ENCODE assay signal across 16 cellular contexts in genomic region chr4:2691952-2692435, GRCh38.
A peak's percentile ranks its signal among the peaks of the same experiment; 100 is the strongest.
DNase-seq lines count a peak whose midpoint lies in the region; ATAC-seq and TF ChIP-seq lines count a peak whose summit lies in the region.
"Had no signal": no experiment of that assay in that cellular context is flagged by ENCODE, and none has a peak within 500 bp of the region (broad histone marks: within the 10 kb centered on the region; RNA-seq: fewer than 3 reads in every experiment).

No MANE protein-coding gene starts in this region.

- no peak overlapping the region for H3K4me3 Mint-ChIP-seq in CD4-positive, alpha-beta memory T cell
- H3K4me3 Mint-ChIP-seq in activated T-helper 1 cell treated with anti-CD3 and anti-CD28 coated beads, Interleukin-12 subunit alpha, Interleukin-12 subunit beta, Interleukin-2, Interleukin-4 antibody, amounts not matched to agents 30 ng/mL and 10 ng/mL and 1 ng/mL, durations not matched to agents 14 hours and 24 hours and 36 hours, result no peak overlapping the region
- H3K4me3 Mint-ChIP-seq in Caco-2 (ENCODE audit: unreplicated experiment) (no peak overlapping the region), Calu3 (ENCODE audit: low read depth, unreplicated experiment) (no peak overlapping the region)
- H3K4me3 Mint-ChIP-seq: naive thymus-derived CD4-positive, alpha-beta T cell; type B pancreatic cell had no signal

- no peak overlapping the region for H3K27ac ChIP-seq in CD4-positive, alpha-beta memory T cell (ENCODE audit: low read depth, low read length)
- H3K27ac ChIP-seq: colonic mucosa, gastrocnemius medialis, SJCRH30 had no signal

- H3K4me1 ChIP-seq in CD4-positive, alpha-beta memory T cell (ENCODE audit: insufficient read depth, low read length), result no peaks in the 10 kb centered on the region
- no peaks in the 10 kb centered on the region for H3K4me1 ChIP-seq in Caco-2
- H3K4me1 ChIP-seq: colonic mucosa, gastrocnemius medialis, HAP-1, SJCRH30 had no signal

- no peaks in the 10 kb centered on the region for H3K9me3 Mint-ChIP-seq in CD4-positive, alpha-beta memory T cell
- H3K9me3 Mint-ChIP-seq in activated T-helper 1 cell treated with anti-CD3 and anti-CD28 coated beads, Interleukin-12 subunit alpha, Interleukin-12 subunit beta, Interleukin-2, Interleukin-4 antibody, amounts not matched to agents 30 ng/mL and 10 ng/mL and 1 ng/mL, durations not matched to agents 14 hours and 24 hours and 36 hours, result no peaks in the 10 kb centered on the region
- H3K9me3 Mint-ChIP-seq in Caco-2 (ENCODE audit: unreplicated experiment), result no peaks in the 10 kb centered on the region
- H3K9me3 Mint-ChIP-seq in Calu3 (ENCODE audit: low read depth, unreplicated experiment), result no peaks in the 10 kb centered on the region
- H3K9me3 Mint-ChIP-seq: naive thymus-derived CD4-positive, alpha-beta T cell; type B pancreatic cell had no signal

- intact Hi-C loops in CD4-positive, alpha-beta memory T cell (cut with micrococcal nuclease), result no loop called here
- intact Hi-C loops in activated T-helper 1 cell treated with anti-CD3 and anti-CD28 coated beads, Interleukin-12 subunit alpha, Interleukin-12 subunit beta, Interleukin-2, Interleukin-4 antibody, amounts not matched to agents 30 ng/mL and 10 ng/mL and 1 ng/mL, durations not matched to agents 14 hours and 24 hours and 36 hours (cut with micrococcal nuclease), result loop anchor here (1.0 kb wide), 1 partner anchor 13 kb away; no protein-coding TSS in a partner anchor
- intact Hi-C loops in Caco-2 (cut with micrococcal nuclease; ENCODE audit: unreplicated experiment) (no loop called here), Calu3 (cut with micrococcal nuclease; ENCODE audit: unreplicated experiment) (no loop called here)

- no peak overlapping the region for H3K4me3 ChIP-seq in CD4-positive, alpha-beta memory T cell (ENCODE audit: low read length in 2 of 2)
- no peak overlapping the region for H3K4me3 ChIP-seq in Caco-2 (ENCODE audit: low read depth, low read length)
- H3K4me3 ChIP-seq: colonic mucosa, gastrocnemius medialis, HAP-1, SJCRH30 had no signal

- H3K27me3 ChIP-seq in CD4-positive, alpha-beta memory T cell (ENCODE audit: insufficient read depth, low read length), result no peaks in the 10 kb centered on the region
- no peaks in the 10 kb centered on the region for H3K27me3 ChIP-seq in Caco-2 (replicated peaks; ENCODE audit: control insufficient read depth, insufficient read depth, low read length)
- H3K27me3 ChIP-seq: colonic mucosa, gastrocnemius medialis, SJCRH30 had no signal

- TF ChIP-seq CTCF in GM10266 (IDR thresholded peaks at IDR 0.05; ENCODE audit: control insufficient read depth, insufficient read depth, low read depth, missing control alignments) (no peak), Caco-2 (IDR thresholded peaks at IDR 0.05; ENCODE audit: insufficient read depth in 1 of 2, low read depth in 1 of 2, low read length in 1 of 2, severe bottlenecking in 1 of 2, unreplicated experiment in 1 of 2) (no peak), Calu3 (IDR thresholded peaks at IDR 0.05; ENCODE audit: unreplicated experiment) (no peak)

- peaks cover 0 to 5% (median 0%) of the 10 kb centered on the region in 4 donors for H3K4me1 Mint-ChIP-seq in CD4-positive, alpha-beta memory T cell
- peaks cover 24% of the 10 kb centered on the region for H3K4me1 Mint-ChIP-seq in activated T-helper 1 cell treated with anti-CD3 and anti-CD28 coated beads, Interleukin-12 subunit alpha, Interleukin-12 subunit beta, Interleukin-2, Interleukin-4 antibody, amounts not matched to agents 30 ng/mL and 10 ng/mL and 1 ng/mL, durations not matched to agents 14 hours and 24 hours and 36 hours (ENCODE audit: low read depth)
- H3K4me1 Mint-ChIP-seq in Caco-2 (ENCODE audit: low read depth, unreplicated experiment) (no peaks in the 10 kb centered on the region), Calu3 (ENCODE audit: low read depth, unreplicated experiment) (no peaks in the 10 kb centered on the region)

- no peak for DNase-seq in CD4-positive, alpha-beta memory T cell
- DNase-seq in GM10266 (ENCODE audit: extremely low spot score) (peak; percentile 38), Caco-2 (no peak), GM19240 (ENCODE audit: insufficient read length, low spot score) (no peak), Calu3 (no peak)
- no peak for DNase-seq in activated T-helper 1 cell treated with anti-CD3 and anti-CD28 coated beads, Interleukin-12 subunit alpha, Interleukin-12 subunit beta, Interleukin-2, Interleukin-4 antibody, amounts not matched to agents 30 ng/mL and 10 ng/mL and 1 ng/mL, durations not matched to agents 14 hours and 24 hours and 36 hours (ENCODE audit: low spot score)
- DNase-seq in stimulated activated CD4-positive, alpha-beta T cell treated with anti-CD3 and anti-CD28 coated beads, Interleukin-12 subunit alpha, Interleukin-12 subunit beta, amount 100 ng/mL, for 48 hours (ENCODE audit: low read depth in 2 of 3, low spot score in 1 of 3), result peak in 2 of 3 donors; percentile 20 to 22
- DNase-seq: colonic mucosa; gastrocnemius medialis; naive thymus-derived CD4-positive, alpha-beta T cell; NCI-H1930; OCI-M1 had no signal

- no peak for ATAC-seq in HG03442 (IDR thresholded peaks at IDR 0.05; ENCODE audit: unreplicated experiment)
- ATAC-seq: gastrocnemius medialis; naive thymus-derived CD4-positive, alpha-beta T cell had no signal

- no peaks in the 10 kb centered on the region for H3K9me3 ChIP-seq in CD4-positive, alpha-beta memory T cell (ENCODE audit: control insufficient read depth in 1 of 2, low read length in 2 of 2)
- H3K9me3 ChIP-seq in Caco-2, result no peaks in the 10 kb centered on the region
- H3K9me3 ChIP-seq: colonic mucosa, gastrocnemius medialis, HAP-1, SJCRH30 had no signal

- H3K36me3 Mint-ChIP-seq in CD4-positive, alpha-beta memory T cell, result peaks cover 64 to 91% of the 10 kb centered on the region in 2 donors
- H3K36me3 Mint-ChIP-seq in activated T-helper 1 cell treated with anti-CD3 and anti-CD28 coated beads, Interleukin-12 subunit alpha, Interleukin-12 subunit beta, Interleukin-2, Interleukin-4 antibody, amounts not matched to agents 30 ng/mL and 10 ng/mL and 1 ng/mL, durations not matched to agents 14 hours and 24 hours and 36 hours (ENCODE audit: low read depth), result peaks cover 49% of the 10 kb centered on the region
- H3K36me3 Mint-ChIP-seq in Caco-2 (ENCODE audit: insufficient read depth, unreplicated experiment), result peaks cover 83% of the 10 kb centered on the region
- peaks cover 16% of the 10 kb centered on the region for H3K36me3 Mint-ChIP-seq in Calu3 (ENCODE audit: insufficient read depth, unreplicated experiment)

- no peaks in the 10 kb centered on the region for H3K27me3 Mint-ChIP-seq in CD4-positive, alpha-beta memory T cell
- H3K27me3 Mint-ChIP-seq in activated T-helper 1 cell treated with anti-CD3 and anti-CD28 coated beads, Interleukin-12 subunit alpha, Interleukin-12 subunit beta, Interleukin-2, Interleukin-4 antibody, amounts not matched to agents 30 ng/mL and 10 ng/mL and 1 ng/mL, durations not matched to agents 14 hours and 24 hours and 36 hours (ENCODE audit: insufficient read depth), result no peaks in the 10 kb centered on the region
- H3K27me3 Mint-ChIP-seq in Caco-2 (ENCODE audit: insufficient read depth, unreplicated experiment), result no peaks in the 10 kb centered on the region
- no peaks in the 10 kb centered on the region for H3K27me3 Mint-ChIP-seq in Calu3 (ENCODE audit: unreplicated experiment)
- H3K27me3 Mint-ChIP-seq: naive thymus-derived CD4-positive, alpha-beta T cell; type B pancreatic cell had no signal

- peaks cover 68% of the 10 kb centered on the region for H3K36me3 ChIP-seq in CD4-positive, alpha-beta memory T cell (ENCODE audit: insufficient read depth, low read length)
- H3K36me3 ChIP-seq in Caco-2 (ENCODE audit: control insufficient read depth, insufficient read depth, low read length), result no peaks in the 10 kb centered on the region

- POLR2A ChIA-PET in CD4-positive, alpha-beta memory T cell (lab: Charles Lee; ENCODE audit: partially characterized antibody), result no interaction called here
- POLR2A ChIA-PET in Caco-2 (lab: Charles Lee), result no interaction called here

- peak overlapping the region in 6 of 7 donors; percentile 29 to 81 (median 64) for H3K27ac Mint-ChIP-seq in CD4-positive, alpha-beta memory T cell
- H3K27ac Mint-ChIP-seq in activated T-helper 1 cell treated with anti-CD3 and anti-CD28 coated beads, Interleukin-12 subunit alpha, Interleukin-12 subunit beta, Interleukin-2, Interleukin-4 antibody, amounts not matched to agents 30 ng/mL and 10 ng/mL and 1 ng/mL, durations not matched to agents 14 hours and 24 hours and 36 hours, result peak overlapping the region; percentile 44
- no peak overlapping the region for H3K27ac Mint-ChIP-seq in Caco-2 (ENCODE audit: unreplicated experiment)
- no peak overlapping the region for H3K27ac Mint-ChIP-seq in Calu3 (ENCODE audit: unreplicated experiment)

- CTCF ChIA-PET in CD4-positive, alpha-beta memory T cell (lab: Charles Lee; ENCODE audit: partially characterized antibody), result no interaction called here
- CTCF ChIA-PET in Caco-2 (lab: Charles Lee), result no interaction called here
- CTCF ChIA-PET in Calu3 (lab: Charles Lee), result no interaction called here

- no TSS peak for BruUV-seq in Caco-2 (replicated peaks; lab: Mats Ljungman, UMichigan)
- BruUV-seq in Calu3 (replicated peaks; lab: Mats Ljungman, UMichigan), result no TSS peak

Comparison
In these comparisons a context has a peak if more than half of its experiments do, and no peak if none do; other contexts are left out.
1. DNase-seq: peak in GM10266 (single experiment) and stimulated activated CD4-positive, alpha-beta T cell treated with anti-CD3 and anti-CD28 coated beads, Interleukin-12 subunit alpha, Interleukin-12 subunit beta, amount 100 ng/mL, for 48 hours (2 of 3); none in CD4-positive, alpha-beta memory T cell (0 of 5), activated T-helper 1 cell treated with anti-CD3 and anti-CD28 coated beads, Interleukin-12 subunit alpha, Interleukin-12 subunit beta, Interleukin-2, Interleukin-4 antibody, amounts not matched to agents 30 ng/mL and 10 ng/mL and 1 ng/mL, durations not matched to agents 14 hours and 24 hours and 36 hours (single experiment), Caco-2 (0 of 2), GM19240 (single experiment) and Calu3 (single experiment).
2. H3K27ac Mint-ChIP-seq: peak in CD4-positive, alpha-beta memory T cell (6 of 7) and activated T-helper 1 cell treated with anti-CD3 and anti-CD28 coated beads, Interleukin-12 subunit alpha, Interleukin-12 subunit beta, Interleukin-2, Interleukin-4 antibody, amounts not matched to agents 30 ng/mL and 10 ng/mL and 1 ng/mL, durations not matched to agents 14 hours and 24 hours and 36 hours (single experiment); none in Caco-2 (single experiment) and Calu3 (single experiment).